19 cellular contexts compared by ENCODE assay signal in the genomic region with DNA sequence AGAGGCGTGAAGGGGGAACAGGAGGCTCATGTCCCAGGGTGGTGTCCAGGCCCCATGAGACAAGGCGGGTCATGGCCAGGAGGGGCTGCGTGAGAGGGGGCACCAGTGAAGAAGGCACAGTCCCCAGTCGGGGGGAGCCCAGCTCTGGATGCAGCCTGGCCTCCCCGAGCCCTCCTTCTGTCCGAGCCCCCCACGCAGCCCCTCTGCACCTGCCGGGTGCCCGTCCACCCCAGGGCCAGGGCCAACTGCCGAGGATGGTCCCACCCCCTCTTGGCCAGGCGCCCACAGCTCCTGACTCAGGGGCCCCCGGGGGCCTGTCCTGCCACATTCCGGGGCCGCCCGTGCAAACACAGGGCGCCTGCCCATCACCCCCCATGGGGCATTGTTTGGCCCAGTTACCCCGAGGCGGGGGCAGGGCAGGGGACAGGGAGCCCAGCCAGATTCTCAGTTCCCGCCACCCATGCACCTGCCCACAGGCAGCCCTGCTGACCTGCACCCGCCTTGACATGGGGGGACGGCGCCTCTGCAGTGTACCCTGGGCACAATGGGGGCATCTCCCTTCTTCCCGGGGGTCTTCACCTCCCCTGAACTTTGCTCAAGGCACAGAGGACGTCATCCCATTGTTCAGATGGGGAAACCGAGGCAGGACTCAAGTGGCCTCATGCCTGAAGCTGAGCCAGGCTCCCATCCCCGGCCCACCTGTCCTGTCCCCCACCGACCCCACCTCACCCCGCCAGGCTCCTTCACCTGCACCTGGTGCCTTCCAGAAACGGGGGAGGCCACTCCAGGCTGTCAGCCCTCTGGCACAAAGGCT. TPM values are rescaled to one million over a fixed set of nuclear protein-coding genes. Genes with fewer than 3 reads are reported as not detected.
DNase-seq lines count a peak whose midpoint lies in the region; ATAC-seq and TF ChIP-seq lines count a peak whose summit lies in the region.
"Had no signal": no experiment of that assay in that cellular context is flagged by ENCODE, and none has a peak within 500 bp of the region (broad histone marks: within the 10 kb centered on the region; RNA-seq: fewer than 3 reads in every experiment).

No MANE protein-coding gene starts in this region.

- no peak overlapping the region for H4K91ac ChIP-seq in mesenchymal stem cell (ENCODE audit: low read length)

- WGBS in prostate gland = 50% methylated on average over 23 of the region's 29 CpGs
- 87% methylated on average over 29 of the region's 29 CpGs for WGBS in mesenchymal stem cell

- peak overlapping the region in 1 of 11 experiments; percentile 4; a peak in 1 of 22 replicates for H3K9ac ChIP-seq in BLaER1 treated with 17β-estradiol and CSF1 and Interleukin-3, amounts not matched to agents 10 nM and 100 nM
- no peak overlapping the region for H3K9ac ChIP-seq in mesenchymal stem cell (ENCODE audit: low read length)

- H4K8ac ChIP-seq in mesenchymal stem cell (ENCODE audit: low read length) = no peak overlapping the region

- no peak for ATAC-seq in stimulated activated effector memory CD8-positive, alpha-beta T cell treated with anti-CD3 and anti-CD28 coated beads, Interleukin-12 subunit alpha, Interleukin-12 subunit beta, amount 100 ng/mL, for 72 hours
- ATAC-seq: left colon, natural killer cell had no signal

- H3K36me3 Mint-ChIP-seq in stimulated activated effector memory CD8-positive, alpha-beta T cell treated with anti-CD3 and anti-CD28 coated beads, Interleukin-12 subunit alpha, Interleukin-12 subunit beta, amount 100 ng/mL, for 72 hours = peaks cover 3% of the 10 kb centered on the region
- H3K36me3 Mint-ChIP-seq: mesothelial cell of epicardium, natural killer cell had no signal

- peaks cover 4% of the 10 kb centered on the region for H3K4me1 Mint-ChIP-seq in stimulated activated effector memory CD8-positive, alpha-beta T cell treated with anti-CD3 and anti-CD28 coated beads, Interleukin-12 subunit alpha, Interleukin-12 subunit beta, amount 100 ng/mL, for 72 hours
- H3K4me1 Mint-ChIP-seq: endodermal cell, natural killer cell had no signal

- peaks cover 58 to 97% (median 94%) of the 10 kb centered on the region in 10 experiments for H3K4me1 ChIP-seq in BLaER1 treated with 17β-estradiol and CSF1 and Interleukin-3, amounts not matched to agents 10 nM and 100 nM
- H3K4me1 ChIP-seq in PC-9 (replicated peaks; ENCODE audit: insufficient read depth) = peaks cover 43% of the 10 kb centered on the region
- H3K4me1 ChIP-seq in prostate gland (replicated peaks) = no peaks in the 10 kb centered on the region
- peaks cover 21% of the 10 kb centered on the region for H3K4me1 ChIP-seq in mesenchymal stem cell (ENCODE audit: control insufficient read depth, insufficient read depth, low read depth, low read length)
- H3K4me1 ChIP-seq: colonic mucosa had no signal

- no peak overlapping the region for H2BK5ac ChIP-seq in mesenchymal stem cell (ENCODE audit: low read depth, low read length, poor library complexity, severe bottlenecking)

- H2AFZ ChIP-seq in PC-9 (no peak overlapping the region), mesenchymal stem cell (ENCODE audit: low read depth, low read length) (no peak overlapping the region)

- intact Hi-C loops in PC-9 (cut with micrococcal nuclease; ENCODE audit: unreplicated experiment) = loop anchor here (5.0 kb wide), 2 partner anchors 51 to 89 kb away; a partner anchor contains a TSS
- intact Hi-C loops in prostate gland (cut with DNase I) = no loop called here

- no peak overlapping the region for H3K18ac ChIP-seq in mesenchymal stem cell (ENCODE audit: low read depth in 1 of 2, low read length in 2 of 2)

- no peaks in the 10 kb centered on the region for H3K9me2 ChIP-seq in PC-9 (ENCODE audit: insufficient read depth)

- no peaks in the 10 kb centered on the region for H3K36me3 ChIP-seq in BLaER1 treated with 17β-estradiol and CSF1 and Interleukin-3, amounts not matched to agents 10 nM and 100 nM
- H3K36me3 ChIP-seq in PC-9 (ENCODE audit: low read depth) (no peaks in the 10 kb centered on the region), prostate gland (no peaks in the 10 kb centered on the region), mesenchymal stem cell (ENCODE audit: control insufficient read depth in 1 of 2, insufficient read depth in 2 of 2, low read depth in 1 of 2, low read length in 2 of 2) (no peaks in the 10 kb centered on the region)
- H3K36me3 ChIP-seq: colonic mucosa had no signal

- no peak overlapping the region; a peak in 1 of 20 replicates for H3K4me3 ChIP-seq in BLaER1 treated with 17β-estradiol and CSF1 and Interleukin-3, amounts not matched to agents 10 nM and 100 nM
- H3K4me3 ChIP-seq in PC-9 (peak overlapping the region; percentile 21; the same call in 1 of the 2 replicates), prostate gland (no peak overlapping the region), mesenchymal stem cell (ENCODE audit: insufficient read depth in 1 of 2, low read depth in 1 of 2, low read length in 2 of 2) (no peak overlapping the region)
- H3K4me3 ChIP-seq: colonic mucosa had no signal

- no peak overlapping the region for H2AK5ac ChIP-seq in mesenchymal stem cell (ENCODE audit: low read length, severe bottlenecking)

- H3K27ac Mint-ChIP-seq in stimulated activated effector memory CD8-positive, alpha-beta T cell treated with anti-CD3 and anti-CD28 coated beads, Interleukin-12 subunit alpha, Interleukin-12 subunit beta, amount 100 ng/mL, for 72 hours = peak overlapping the region; percentile 64
- H3K27ac Mint-ChIP-seq: endodermal cell, natural killer cell had no signal

- no peak overlapping the region for H3K23ac ChIP-seq in mesenchymal stem cell (ENCODE audit: low read length in 2 of 2)

- no peak overlapping the region for H2BK120ac ChIP-seq in mesenchymal stem cell (ENCODE audit: low read depth, low read length)

- no peak for TF ChIP-seq POLR2A in prostate gland (IDR thresholded peaks at IDR 0.05)

- no peaks in the 10 kb centered on the region for H3K79me1 ChIP-seq in mesenchymal stem cell (replicated peaks; ENCODE audit: low read length, poor library complexity, severe bottlenecking)

- no TSS peak for BruUV-seq in PC-9 (replicated peaks; lab: Mats Ljungman, UMichigan)

- H3K14ac ChIP-seq in mesenchymal stem cell (ENCODE audit: low read length in 2 of 2) = no peak overlapping the region

- no peaks in the 10 kb centered on the region for H3K9me3 Mint-ChIP-seq in stimulated activated effector memory CD8-positive, alpha-beta T cell treated with anti-CD3 and anti-CD28 coated beads, Interleukin-12 subunit alpha, Interleukin-12 subunit beta, amount 100 ng/mL, for 72 hours
- H3K9me3 Mint-ChIP-seq: mesothelial cell of epicardium, natural killer cell had no signal

- H3K27ac ChIP-seq in BLaER1 treated with 17β-estradiol and CSF1 and Interleukin-3, amounts not matched to agents 10 nM and 100 nM = no peak overlapping the region
- H3K27ac ChIP-seq in PC-9 = no peak overlapping the region
- H3K27ac ChIP-seq in prostate gland = no peak overlapping the region
- H3K27ac ChIP-seq in mesenchymal stem cell (ENCODE audit: low read length, poor library complexity, severe bottlenecking) = no peak overlapping the region
- H3K27ac ChIP-seq: colonic mucosa had no signal

- CTCF ChIA-PET in PC-9 (lab: Charles Lee) = no interaction called here

- no peak overlapping the region for H2BK15ac ChIP-seq in mesenchymal stem cell (ENCODE audit: low read depth, poor library complexity, severe bottlenecking)

- H3K9me3 ChIP-seq in BLaER1 treated with 17β-estradiol and CSF1 and Interleukin-3, amounts not matched to agents 10 nM and 100 nM (replicated peaks in 1 of 11) = peaks cover 0 to 6% (median 0%) of the 10 kb centered on the region in 11 experiments; a peak in 1 of 22 replicates
- H3K9me3 ChIP-seq in PC-9 (ENCODE audit: insufficient read depth, low read depth) = no peaks in the 10 kb centered on the region
- H3K9me3 ChIP-seq in prostate gland = no peaks in the 10 kb centered on the region
- no peaks in the 10 kb centered on the region for H3K9me3 ChIP-seq in mesenchymal stem cell (ENCODE audit: control insufficient read depth, low read length)
- H3K9me3 ChIP-seq: colonic mucosa had no signal

- H2BK12ac ChIP-seq in mesenchymal stem cell (ENCODE audit: low read length in 2 of 2) = no peak overlapping the region

- H3F3A ChIP-seq in PC-9 (ENCODE audit: insufficient read depth, low read depth) = peaks cover 20% of the 10 kb centered on the region; the same call in 1 of the 2 replicates

- no peaks in the 10 kb centered on the region for H3K79me2 ChIP-seq in PC-9 (ENCODE audit: low read depth)

- TF ChIP-seq CTCF in PC-9 (conservative IDR thresholded peaks at IDR 0.05) (no peak), prostate gland (IDR thresholded peaks at IDR 0.05) (no peak)

- no peaks in the 10 kb centered on the region for H4K20me1 ChIP-seq in BLaER1 treated with 17β-estradiol and CSF1 and Interleukin-3, amounts not matched to agents 10 nM and 100 nM
- H4K20me1 ChIP-seq in PC-9 (ENCODE audit: insufficient read depth) = no peaks in the 10 kb centered on the region

- H3K4me3 Mint-ChIP-seq in stimulated activated effector memory CD8-positive, alpha-beta T cell treated with anti-CD3 and anti-CD28 coated beads, Interleukin-12 subunit alpha, Interleukin-12 subunit beta, amount 100 ng/mL, for 72 hours = no peak overlapping the region
- H3K4me3 Mint-ChIP-seq: endodermal cell, mesothelial cell of epicardium, natural killer cell had no signal

- DNase-seq in PC-9 (peak; percentile 77 to 93), glomerular visceral epithelial cell (ENCODE audit: extremely low spot score) (peak; percentile 27), NCI-H748 (lab: John Stamatoyannopoulos, UW; ENCODE audit: unreplicated experiment) (no peak), SIG-M5 (lab: John Stamatoyannopoulos, UW) (no peak), prostate gland (ENCODE audit: low spot score) (no peak), mesenchymal stem cell (no peak)
- DNase-seq in stimulated activated effector memory CD8-positive, alpha-beta T cell treated with anti-CD3 and anti-CD28 coated beads, Interleukin-12 subunit alpha, Interleukin-12 subunit beta, amount 100 ng/mL, for 72 hours (ENCODE audit: low spot score in 2 of 2) = no peak
- DNase-seq: activated CD4-positive, CD25-positive, alpha-beta regulatory T cell treated with anti-CD3 and anti-CD28 coated beads, Interleukin-2, amount 50 U/mL, for 72 hours; activated T-cell treated with anti-CD3 and anti-CD28 coated beads, Interleukin-2, amount 50 U/mL, for 1 hour; colonic mucosa; endodermal cell; left colon; natural killer cell; NCI-H1694; NCI-H526 treated with DMSO at 0.1 percent for 48 hours; Right ventricle myocardium superior; SW 1271 had no signal

- no peak overlapping the region for H3K4ac ChIP-seq in mesenchymal stem cell (ENCODE audit: low read depth in 1 of 2, low read length in 2 of 2)

- peak overlapping the region; percentile 33 to 95 (median 83); a peak in 21 of 22 replicates for H3K4me2 ChIP-seq in BLaER1 treated with 17β-estradiol and CSF1 and Interleukin-3, amounts not matched to agents 10 nM and 100 nM
- H3K4me2 ChIP-seq in PC-9 (peak overlapping the region; percentile 64), mesenchymal stem cell (ENCODE audit: low read length, poor library complexity, severe bottlenecking) (no peak overlapping the region)

- peaks cover 0 to 7% (median 0%) of the 10 kb centered on the region in 11 experiments; a peak in 1 of 22 replicates for H3K27me3 ChIP-seq in BLaER1 treated with 17β-estradiol and CSF1 and Interleukin-3, amounts not matched to agents 10 nM and 100 nM
- H3K27me3 ChIP-seq in PC-9 (ENCODE audit: insufficient read depth, low read depth) = no peaks in the 10 kb centered on the region
- H3K27me3 ChIP-seq in prostate gland (replicated peaks; ENCODE audit: insufficient read depth) = no peaks in the 10 kb centered on the region
- peaks cover 0 to 11% of the 10 kb centered on the region in 2 experiments for H3K27me3 ChIP-seq in mesenchymal stem cell (ENCODE audit: control insufficient read depth in 1 of 2, insufficient read depth in 1 of 2, low read length in 2 of 2)
- H3K27me3 ChIP-seq: colonic mucosa had no signal

- POLR2A ChIA-PET in PC-9 (lab: Charles Lee; ENCODE audit: unreplicated experiment) = interaction anchor here (0.6 kb wide), 1 partner anchor 18 kb away, joined by 3 read pairs; no protein-coding TSS in a partner anchor

RNA-seq across cellular contexts. Expression of a gene that starts 5.4 kb away (rescaled TPM):
- total RNA-seq in PC-9 (2021) (86.6 and 98.0 TPM in 2 replicates), prostate gland (100 to 1,000 TPM in 1 of 2 donors, 10 to 100 TPM in 1; 91.5 to 332 TPM)
- polyA plus RNA-seq in mesenchymal stem cell (2013, experiment 1 of 2) = 108 TPM
- 111 TPM for polyA plus RNA-seq in mesenchymal stem cell (2013, experiment 2 of 2)

RNA-seq across cellular contexts. Expression of a gene that starts 52.6 kb away (rescaled TPM):
- total RNA-seq in PC-9 (2021) (196 and 275 TPM in 2 replicates), prostate gland (100 to 1,000 TPM in 1 of 2 donors, 10 to 100 TPM in 1; 87.1 to 108 TPM)
- 214 TPM for polyA plus RNA-seq in mesenchymal stem cell (2013, experiment 1 of 2)
- 220 TPM for polyA plus RNA-seq in mesenchymal stem cell (2013, experiment 2 of 2)

Comparison
In these comparisons a context has a peak if more than half of its experiments do, and no peak if none do; other contexts are left out.
1. DNase-seq: peak in PC-9 (2 of 2) and glomerular visceral epithelial cell (single experiment); none in stimulated activated effector memory CD8-positive, alpha-beta T cell treated with anti-CD3 and anti-CD28 coated beads, Interleukin-12 subunit alpha, Interleukin-12 subunit beta, amount 100 ng/mL, for 72 hours (0 of 2), NCI-H748 (single experiment), SIG-M5 (single experiment), prostate gland (single experiment) and mesenchymal stem cell (single experiment).